In genomic region chr12:13369496-13369895, GRCh38 we compare ENCODE assay signal across 19 cellular contexts.
"Had no signal": no experiment of that assay in that cellular context is flagged by ENCODE, and none has a peak within 500 bp of the region (broad histone marks: within the 10 kb centered on the region; RNA-seq: fewer than 3 reads in every experiment).

No MANE protein-coding gene starts in this region.

- H3K27ac Mint-ChIP-seq: activated CD8-positive, alpha-beta T cell treated with anti-CD3 and anti-CD28 coated beads for 36 hours; activated naive CD8-positive, alpha-beta T cell treated with anti-CD3 and anti-CD28 coated beads, Interleukin-2, amount 10 ng/mL, durations not matched to agents 7 days and 5 days; activated T-helper 2 cell treated with anti-CD3 and anti-CD28 coated beads, Interferon-gamma antibody, Interleukin-2, Interleukin-4, amounts not matched to agents 10 μg/mL and 5 μg/mL and 100 μg/mL, durations not matched to agents 14 hours and 24 hours and 36 hours; natural killer cell treated with Interleukin-12 subunit alpha and Interleukin-12 subunit beta and Interleukin-15 and Interleukin-18, amount 100 ng/mL, for 72 hours; stimulated activated naive B cell treated with anti-CD40 and anti-IgM and Interleukin-4, amounts not matched to agents 10 μg/mL and 1 μg/mL and 100 μg/mL, for 72 hours had no signal

- H3K4me2 ChIP-seq: hepatocyte had no signal

- DNase-seq: activated CD4-positive, alpha-beta T cell treated with anti-CD3 and anti-CD28 coated beads for 48 hours; activated CD4-positive, CD25-positive, alpha-beta regulatory T cell; activated CD8-positive, alpha-beta T cell treated with anti-CD3 and anti-CD28 coated beads for 36 hours; activated naive CD4-positive, alpha-beta T cell treated with Interleukin-2 at 50 U/mL for 16 hours; activated naive CD8-positive, alpha-beta T cell treated with anti-CD3 and anti-CD28 coated beads, Interleukin-2, amount 10 ng/mL, durations not matched to agents 7 days and 5 days; activated T-cell treated with anti-CD3 and anti-CD28 coated beads, Interleukin-2, amount 50 U/mL, for 1 hour; amygdala; body of pancreas; foreskin keratinocyte; sigmoid colon; spleen; stimulated activated naive B cell treated with anti-CD40 and anti-IgM and Interleukin-4, amounts not matched to agents 10 μg/mL and 1 μg/mL and 100 μg/mL, for 72 hours; upper lobe of left lung had no signal

- H3K9me3 ChIP-seq: body of pancreas, sigmoid colon, spleen, thoracic aorta, upper lobe of left lung had no signal

- ATAC-seq: activated CD8-positive, alpha-beta T cell treated with anti-CD3 and anti-CD28 coated beads for 36 hours; body of pancreas; foreskin keratinocyte; natural killer cell treated with Interleukin-12 subunit alpha and Interleukin-12 subunit beta and Interleukin-15 and Interleukin-18, amount 100 ng/mL, for 72 hours; stimulated activated naive B cell treated with anti-CD40 and anti-IgM and Interleukin-4, amounts not matched to agents 10 μg/mL and 1 μg/mL and 100 μg/mL, for 72 hours had no signal

- H3K4me1 ChIP-seq: foreskin keratinocyte, parathyroid adenoma had no signal

- H3K9ac ChIP-seq: parathyroid adenoma had no signal

- H3K4me1 Mint-ChIP-seq: activated naive CD8-positive, alpha-beta T cell treated with anti-CD3 and anti-CD28 coated beads, Interleukin-2, amount 10 ng/mL, durations not matched to agents 7 days and 5 days had no signal

- H3K27me3 ChIP-seq: body of pancreas, hepatocyte, sigmoid colon, spleen, upper lobe of left lung had no signal

- H3K27ac ChIP-seq: body of pancreas, foreskin keratinocyte, hepatocyte, parathyroid adenoma, sigmoid colon, spleen, thoracic aorta, upper lobe of left lung had no signal

- H3K4me3 Mint-ChIP-seq: activated CD8-positive, alpha-beta T cell treated with anti-CD3 and anti-CD28 coated beads for 36 hours; activated naive CD8-positive, alpha-beta T cell treated with anti-CD3 and anti-CD28 coated beads, Interleukin-2, amount 10 ng/mL, durations not matched to agents 7 days and 5 days; natural killer cell treated with Interleukin-12 subunit alpha and Interleukin-12 subunit beta and Interleukin-15 and Interleukin-18, amount 100 ng/mL, for 72 hours; stimulated activated naive B cell treated with anti-CD40 and anti-IgM and Interleukin-4, amounts not matched to agents 10 μg/mL and 1 μg/mL and 100 μg/mL, for 72 hours had no signal

- H3K9me3 Mint-ChIP-seq: activated CD8-positive, alpha-beta T cell treated with anti-CD3 and anti-CD28 coated beads for 36 hours; activated naive CD8-positive, alpha-beta T cell treated with anti-CD3 and anti-CD28 coated beads, Interleukin-2, amount 10 ng/mL, durations not matched to agents 7 days and 5 days; activated T-helper 2 cell treated with anti-CD3 and anti-CD28 coated beads, Interferon-gamma antibody, Interleukin-2, Interleukin-4, amounts not matched to agents 10 μg/mL and 5 μg/mL and 100 μg/mL, durations not matched to agents 14 hours and 24 hours and 36 hours; natural killer cell treated with Interleukin-12 subunit alpha and Interleukin-12 subunit beta and Interleukin-15 and Interleukin-18, amount 100 ng/mL, for 72 hours; stimulated activated naive B cell treated with anti-CD40 and anti-IgM and Interleukin-4, amounts not matched to agents 10 μg/mL and 1 μg/mL and 100 μg/mL, for 72 hours had no signal

- H3K36me3 ChIP-seq: sigmoid colon, spleen, thoracic aorta, upper lobe of left lung had no signal

- H3K79me2 ChIP-seq: hepatocyte, parathyroid adenoma had no signal

- H2AFZ ChIP-seq: hepatocyte, parathyroid adenoma had no signal

- H3K36me3 Mint-ChIP-seq: activated naive CD8-positive, alpha-beta T cell treated with anti-CD3 and anti-CD28 coated beads, Interleukin-2, amount 10 ng/mL, durations not matched to agents 7 days and 5 days; natural killer cell treated with Interleukin-12 subunit alpha and Interleukin-12 subunit beta and Interleukin-15 and Interleukin-18, amount 100 ng/mL, for 72 hours; stimulated activated naive B cell treated with anti-CD40 and anti-IgM and Interleukin-4, amounts not matched to agents 10 μg/mL and 1 μg/mL and 100 μg/mL, for 72 hours had no signal

- H3K4me3 ChIP-seq: body of pancreas, hepatocyte, lung, sigmoid colon, spleen, thoracic aorta, upper lobe of left lung had no signal
